Comparison of ENCODE assay signal across 38 cellular contexts in the genomic region with DNA sequence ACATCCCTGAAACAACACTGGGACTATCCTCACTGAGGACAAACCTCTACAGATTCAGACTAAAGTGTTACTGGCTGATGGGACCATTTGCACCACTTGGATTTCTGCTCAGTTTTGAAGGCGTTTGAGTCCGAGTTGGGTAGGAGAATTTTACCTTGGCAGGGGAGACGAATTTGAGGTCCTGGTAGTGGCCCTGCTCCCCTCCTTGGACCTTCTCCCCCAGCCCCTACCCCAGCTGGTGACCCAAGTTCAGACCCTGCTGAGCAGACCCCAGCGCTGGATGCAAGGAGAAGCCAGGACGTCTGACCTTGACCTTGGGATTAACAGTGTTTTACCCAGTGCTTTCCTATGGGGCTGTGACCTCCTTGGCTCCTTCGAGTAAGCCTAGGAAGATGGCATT. TPM values are rescaled to one million over a fixed set of nuclear protein-coding genes. Genes with fewer than 3 reads are reported as not detected.
"Had no signal": no experiment of that assay in that cellular context is flagged by ENCODE, and none has a peak within 500 bp of the region (broad histone marks: within the 10 kb centered on the region; RNA-seq: fewer than 3 reads in every experiment).

No MANE protein-coding gene starts in this region.

- H3K9ac ChIP-seq: KMS-11 had no signal

- DNase-seq: Karpas-422, Kasumi-1, KG1, MG63, MM.1S, MV-4-11, NCI-H1048, NCI-H1092, NCI-H1092 treated with DMSO at 0.1 percent for 48 hours, NCI-H1105, NCI-H1105 treated with DMSO at 0.1 percent for 48 hours, NCI-H1417, NCI-H1417 treated with DMSO at 0.1 percent for 48 hours, NCI-H1436, NCI-H1436 treated with DMSO at 0.1 percent for 48 hours, NCI-H146, NCI-H1694, NCI-H1694 treated with DMSO at 0.1 percent for 48 hours, NCI-H187, NCI-H187 treated with DMSO at 0.1 percent for 48 hours, NCI-H1930, NCI-H2029, NCI-H2029 treated with DMSO at 0.1 percent for 48 hours, NCI-H2081, NCI-H2081 treated with DMSO at 0.1 percent for 48 hours, NCI-H2107, NCI-H2171, NCI-H2171 treated with DMSO at 0.1 percent for 48 hours, NCI-H2227 treated with DMSO at 0.1 percent for 48 hours, NCI-H226, NCI-H345, NCI-H446, NCI-H446 treated with DMSO at 0.1 percent for 48 hours had no signal

- H3K4me2 ChIP-seq: KMS-11 had no signal

- H3K27ac ChIP-seq: KMS-11 had no signal

- H3K36me3 ChIP-seq: MG63 had no signal

- H3K4me3 ChIP-seq: MG63 had no signal

- H3K9me3 ChIP-seq: MG63 had no signal

RNA-seq across cellular contexts. Expression of a gene that starts 13.6 kb away (rescaled TPM):
- total RNA-seq: LHCN-M2, M059J, MCF 10A, NCI-H460 had no signal
